In the genomic region with DNA sequence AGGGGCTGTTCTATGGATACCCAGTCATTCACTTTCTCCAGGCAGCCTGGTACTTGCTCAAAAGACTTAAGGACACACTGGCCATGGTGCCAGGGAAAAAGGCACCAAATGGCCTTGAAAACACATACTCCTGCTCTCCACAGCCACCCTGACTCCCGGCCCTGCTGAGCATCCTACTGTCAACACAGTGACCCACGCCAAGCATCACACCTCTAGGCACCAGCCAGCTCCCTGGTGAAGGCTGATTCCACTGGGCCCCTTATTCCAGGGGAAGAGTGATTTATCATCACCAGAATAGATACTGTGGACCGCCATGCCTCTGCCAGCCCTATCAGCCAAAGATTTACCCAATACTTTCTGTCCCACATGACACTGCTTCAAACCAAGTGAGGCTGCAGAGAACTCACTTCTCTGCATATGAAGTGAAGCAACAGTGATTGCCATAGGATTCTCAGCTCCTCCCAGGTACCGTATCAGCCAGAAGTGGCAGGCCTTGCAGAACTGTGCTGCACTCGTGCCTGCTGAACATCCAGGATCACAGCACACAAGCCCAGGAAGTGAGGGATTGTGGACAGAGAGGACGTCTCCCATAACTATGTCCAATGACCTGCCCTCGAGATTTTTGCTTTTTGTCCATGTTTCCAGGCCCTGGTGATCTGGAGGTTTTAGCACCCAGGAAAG, we compare ENCODE assay signal across 28 cellular contexts.
"Had no signal": no experiment of that assay in that cellular context is flagged by ENCODE, and none has a peak within 500 bp of the region (broad histone marks: within the 10 kb centered on the region; RNA-seq: fewer than 3 reads in every experiment).

No MANE protein-coding gene starts in this region.

- H3K27me3 ChIP-seq: brain microvascular endothelial cell, esophagus squamous epithelium, sigmoid colon, thyroid gland, upper lobe of left lung had no signal

- H3K36me3 ChIP-seq: brain microvascular endothelial cell, upper lobe of left lung had no signal

- H3K4me3 ChIP-seq: esophagus squamous epithelium, lung, sigmoid colon, thyroid gland, upper lobe of left lung had no signal

- H3K4me1 ChIP-seq: esophagus squamous epithelium, sigmoid colon, thyroid gland had no signal

- H3K27ac ChIP-seq: brain microvascular endothelial cell, epithelial cell of prostate, esophagus squamous epithelium, sigmoid colon, thyroid gland, upper lobe of left lung had no signal

- FAIRE-seq: astrocyte, endometrium, small intestine had no signal

- ATAC-seq: activated T-cell treated with anti-CD3 and anti-CD28 coated beads, Interleukin-2, amount 50 U/mL, for 4 hours; activated T-helper 17 cell treated with anti-CD3 and anti-CD28 coated beads, Interleukin-2, amount 50 U/mL, for 72 hours; left colon; stimulated activated effector memory CD8-positive, alpha-beta T cell treated with anti-CD3 and anti-CD28 coated beads, Interleukin-12 subunit alpha, Interleukin-12 subunit beta, amount 100 ng/mL, for 72 hours; T-cell had no signal

- H3K9me3 ChIP-seq: esophagus squamous epithelium, sigmoid colon, thyroid gland, upper lobe of left lung had no signal

- DNase-seq: activated CD4-positive, alpha-beta memory T cell treated with anti-CD3 and anti-CD28 coated beads for 36 hours; activated CD4-positive, alpha-beta T cell treated with anti-CD3 and anti-CD28 coated beads for 48 hours; activated CD4-positive, CD25-positive, alpha-beta regulatory T cell; activated CD8-positive, alpha-beta memory T cell treated with anti-CD3 and anti-CD28 coated beads, Interleukin-2, amount 50 U/mL, for 4 hours; activated gamma-delta T cell treated with Interleukin-2 at 50 U/mL for 16 hours; activated naive CD4-positive, alpha-beta T cell treated with anti-CD3 and anti-CD28 coated beads, Interleukin-2, amount 50 U/mL, for 16 hours; activated T-cell treated with anti-CD3 and anti-CD28 coated beads, Interleukin-2, amount 50 U/mL, for 4 hours; amniotic stem cell; brain microvascular endothelial cell; central memory CD4-positive, alpha-beta T cell; dermis blood vessel endothelial cell; effector CD4-positive, alpha-beta T cell; esophagus squamous epithelium; foreskin melanocyte; islet precursor cell; left colon; sigmoid colon; small intestine; stimulated activated CD4-positive, alpha-beta T cell treated with anti-CD3 and anti-CD28 coated beads, Interleukin-4, amount 100 ng/mL, for 24 hours; T-cell; thyroid gland; upper lobe of left lung had no signal
